ENCODE assay signal across 22 cellular contexts in genomic region chr11:74954199-74954598, GRCh38. TPM values are rescaled to one million over a fixed set of nuclear protein-coding genes. Genes with fewer than 3 reads are reported as not detected.
A peak's percentile ranks its signal among the peaks of the same experiment; 100 is the strongest.
DNase-seq lines count a peak whose midpoint lies in the region; ATAC-seq and TF ChIP-seq lines count a peak whose summit lies in the region.
"Had no signal": no experiment of that assay in that cellular context is flagged by ENCODE, and none has a peak within 500 bp of the region (broad histone marks: within the 10 kb centered on the region; RNA-seq: fewer than 3 reads in every experiment).

No MANE protein-coding gene starts in this region.

- no peak for ATAC-seq in stimulated activated naive CD8-positive, alpha-beta T cell treated with anti-CD3 and anti-CD28 coated beads, Interleukin-15, amount 100 ng/mL, for 72 hours
- no peak for ATAC-seq in left ventricle myocardium superior
- ATAC-seq: activated T-cell treated with anti-CD3 and anti-CD28 coated beads, Interleukin-2, amount 50 U/mL, for 4 hours; body of pancreas; naive thymus-derived CD4-positive, alpha-beta T cell had no signal

- peaks cover 78% of the 10 kb centered on the region for H3K36me3 ChIP-seq in OCI-LY1 (ENCODE audit: insufficient read depth, low read length)
- H3K36me3 ChIP-seq in mucosa of rectum (ENCODE audit: control insufficient read depth in 2 of 2, insufficient read depth in 2 of 2, low read length in 2 of 2) = peaks cover 6 to 10% of the 10 kb centered on the region in 2 donors

- H3K79me2 ChIP-seq in OCI-LY1 (ENCODE audit: insufficient read depth, low read length) = peaks cover 99% of the 10 kb centered on the region

- H3K4me1 ChIP-seq in OCI-LY1 (ENCODE audit: insufficient read depth, low read length, severe bottlenecking) (peaks cover 42% of the 10 kb centered on the region), mucosa of rectum (ENCODE audit: control insufficient read depth in 2 of 2, insufficient read depth in 2 of 2, low read length in 2 of 2) (peaks cover 7 to 22% of the 10 kb centered on the region in 2 donors)

- no peak overlapping the region for H2AFZ ChIP-seq in OCI-LY1 (ENCODE audit: low read length)
- H2AFZ ChIP-seq: GM23248 had no signal

- no peaks in the 10 kb centered on the region for H3K9me3 Mint-ChIP-seq in stimulated activated naive CD8-positive, alpha-beta T cell treated with anti-CD3 and anti-CD28 coated beads, Interleukin-15, Interleukin-2, amounts not matched to agents 100 ng/mL and 50 ng/mL, for 24 hours
- no peaks in the 10 kb centered on the region for H3K9me3 Mint-ChIP-seq in stimulated activated naive CD8-positive, alpha-beta T cell treated with anti-CD3 and anti-CD28 coated beads, Interleukin-15, amount 100 ng/mL, for 72 hours
- H3K9me3 Mint-ChIP-seq: activated naive CD4-positive, alpha-beta T cell treated with anti-CD3 and anti-CD28 coated beads for 36 hours; activated T-cell treated with anti-CD3 and anti-CD28 coated beads, Interleukin-2, amount 50 U/mL, for 4 hours; CD4-positive, alpha-beta memory T cell; dendritic cell treated with granulocyte-macrophage colony-stimulating factor and Interleukin-4, amounts not matched to agents 40 ng/mL and 50 ng/mL, for 4 days; endodermal cell had no signal

- H3K9me2 ChIP-seq in OCI-LY1 (ENCODE audit: low read depth, low read length) = no peaks in the 10 kb centered on the region

- no peaks in the 10 kb centered on the region for H3K9me3 ChIP-seq in OCI-LY1 (ENCODE audit: low read length)
- H3K9me3 ChIP-seq in mucosa of rectum (ENCODE audit: control insufficient read depth in 2 of 2, low read length in 2 of 2) = no peaks in the 10 kb centered on the region
- H3K9me3 ChIP-seq: body of pancreas had no signal

- H3K4me2 ChIP-seq in OCI-LY1 (ENCODE audit: low read length) = no peak overlapping the region

- peak overlapping the region; percentile 5 for H3K27ac ChIP-seq in OCI-LY1 (ENCODE audit: low read depth, low read length, poor library complexity, severe bottlenecking)
- peak overlapping the region; percentile 14 to 38 for H3K27ac ChIP-seq in mucosa of rectum (ENCODE audit: low read depth in 2 of 2, low read length in 2 of 2)
- H3K27ac ChIP-seq: body of pancreas, GM23248 had no signal

- no peaks in the 10 kb centered on the region for H3K27me3 Mint-ChIP-seq in stimulated activated naive CD8-positive, alpha-beta T cell treated with anti-CD3 and anti-CD28 coated beads, Interleukin-15, Interleukin-2, amounts not matched to agents 100 ng/mL and 50 ng/mL, for 24 hours
- no peaks in the 10 kb centered on the region for H3K27me3 Mint-ChIP-seq in stimulated activated naive CD8-positive, alpha-beta T cell treated with anti-CD3 and anti-CD28 coated beads, Interleukin-15, amount 100 ng/mL, for 72 hours
- H3K27me3 Mint-ChIP-seq: CD4-positive, alpha-beta memory T cell; dendritic cell treated with granulocyte-macrophage colony-stimulating factor and Interleukin-4, amounts not matched to agents 40 ng/mL and 50 ng/mL, for 4 days; naive thymus-derived CD4-positive, alpha-beta T cell had no signal

- H3K4me3 Mint-ChIP-seq in stimulated activated naive CD8-positive, alpha-beta T cell treated with anti-CD3 and anti-CD28 coated beads, Interleukin-15, Interleukin-2, amounts not matched to agents 100 ng/mL and 50 ng/mL, for 24 hours = no peak overlapping the region
- H3K4me3 Mint-ChIP-seq in stimulated activated naive CD8-positive, alpha-beta T cell treated with anti-CD3 and anti-CD28 coated beads, Interleukin-15, amount 100 ng/mL, for 72 hours = no peak overlapping the region
- H3K4me3 Mint-ChIP-seq: activated naive CD4-positive, alpha-beta T cell treated with anti-CD3 and anti-CD28 coated beads for 36 hours; activated T-cell treated with anti-CD3 and anti-CD28 coated beads, Interleukin-2, amount 50 U/mL, for 4 hours; dendritic cell treated with granulocyte-macrophage colony-stimulating factor and Interleukin-4, amounts not matched to agents 40 ng/mL and 50 ng/mL, for 4 days; endodermal cell had no signal

- DNase-seq in stimulated activated naive CD8-positive, alpha-beta T cell treated with anti-CD3 and anti-CD28 coated beads, Interleukin-15, amount 100 ng/mL, for 72 hours = no peak
- no peak for DNase-seq in left ventricle myocardium superior
- DNase-seq in NCI-H1694 (lab: John Stamatoyannopoulos, UW) = no peak
- DNase-seq in NCI-H146 treated with DMSO at 0.1 percent for 48 hours (lab: John Stamatoyannopoulos, UW; ENCODE audit: unreplicated experiment) = no peak
- no peak for DNase-seq in dermis blood vessel endothelial cell
- DNase-seq: activated naive CD4-positive, alpha-beta T cell treated with anti-CD3 and anti-CD28 coated beads for 36 hours; activated T-cell treated with anti-CD3 and anti-CD28 coated beads, Interleukin-2, amount 50 U/mL, for 4 hours; body of pancreas; CD4-positive, alpha-beta memory T cell; endodermal cell; GM23248; naive thymus-derived CD4-positive, alpha-beta T cell; NCI-H1092; NCI-H187; NCI-H82; OCI-M1; stimulated activated CD4-positive, alpha-beta T cell treated with anti-CD3 and anti-CD28 coated beads, Interleukin-15, amount 100 ng/mL, for 24 hours; stimulated activated naive CD4-positive, alpha-beta T cell had no signal

- peaks cover 54% of the 10 kb centered on the region for H3K36me3 Mint-ChIP-seq in stimulated activated naive CD8-positive, alpha-beta T cell treated with anti-CD3 and anti-CD28 coated beads, Interleukin-15, Interleukin-2, amounts not matched to agents 100 ng/mL and 50 ng/mL, for 24 hours (ENCODE audit: low read depth)

- intact Hi-C loops in left ventricle myocardium superior (cut with micrococcal nuclease) = no loop called here

- peaks cover 83% of the 10 kb centered on the region for H3K4me1 Mint-ChIP-seq in stimulated activated naive CD8-positive, alpha-beta T cell treated with anti-CD3 and anti-CD28 coated beads, Interleukin-15, Interleukin-2, amounts not matched to agents 100 ng/mL and 50 ng/mL, for 24 hours (ENCODE audit: low read depth)
- peaks cover 69% of the 10 kb centered on the region for H3K4me1 Mint-ChIP-seq in stimulated activated naive CD8-positive, alpha-beta T cell treated with anti-CD3 and anti-CD28 coated beads, Interleukin-15, amount 100 ng/mL, for 72 hours

- TF ChIP-seq CTCF in OCI-LY1 (IDR thresholded peaks at IDR 0.05; ENCODE audit: low read length) = no peak

- peak overlapping the region; percentile 46 for H3K27ac Mint-ChIP-seq in stimulated activated naive CD8-positive, alpha-beta T cell treated with anti-CD3 and anti-CD28 coated beads, Interleukin-15, Interleukin-2, amounts not matched to agents 100 ng/mL and 50 ng/mL, for 24 hours
- no peak overlapping the region for H3K27ac Mint-ChIP-seq in stimulated activated naive CD8-positive, alpha-beta T cell treated with anti-CD3 and anti-CD28 coated beads, Interleukin-15, amount 100 ng/mL, for 72 hours
- H3K27ac Mint-ChIP-seq: activated naive CD4-positive, alpha-beta T cell treated with anti-CD3 and anti-CD28 coated beads for 36 hours; dendritic cell treated with granulocyte-macrophage colony-stimulating factor and Interleukin-4, amounts not matched to agents 40 ng/mL and 50 ng/mL, for 4 days; endodermal cell; naive thymus-derived CD4-positive, alpha-beta T cell had no signal

- no peaks in the 10 kb centered on the region for H4K20me1 ChIP-seq in OCI-LY1 (ENCODE audit: insufficient read depth, low read length)

- no peak overlapping the region for H3K9ac ChIP-seq in OCI-LY1 (ENCODE audit: low read length)
- H3K9ac ChIP-seq in mucosa of rectum (ENCODE audit: low read depth in 1 of 2, low read length in 2 of 2) = no peak overlapping the region
- H3K9ac ChIP-seq: GM23248 had no signal

- no peaks in the 10 kb centered on the region for H3K27me3 ChIP-seq in OCI-LY1 (ENCODE audit: insufficient read depth, low read length)
- H3K27me3 ChIP-seq in mucosa of rectum (ENCODE audit: control insufficient read depth in 2 of 2, insufficient read depth in 2 of 2, low read length in 2 of 2) = no peaks in the 10 kb centered on the region
- H3K27me3 ChIP-seq: body of pancreas had no signal

- no peaks in the 10 kb centered on the region for H3F3A ChIP-seq in OCI-LY1 (ENCODE audit: insufficient read depth, low read length)

- H3K4me3 ChIP-seq in OCI-LY1 (ENCODE audit: low read depth, low read length, poor library complexity, severe bottlenecking) = no peak overlapping the region
- no peak overlapping the region for H3K4me3 ChIP-seq in mucosa of rectum (ENCODE audit: low read length in 2 of 2)
- H3K4me3 ChIP-seq: body of pancreas, GM23248 had no signal

RNA-seq across cellular contexts. Expression of gene SPCS2, which starts 5.1 kb away (rescaled TPM):
- 105 TPM for total RNA-seq in left ventricle myocardium superior
- total RNA-seq in dermis blood vessel endothelial cell = 18.6 and 20.4 TPM in 2 replicates

RNA-seq across cellular contexts. Expression of gene XRRA1, which starts 5.3 kb away (rescaled TPM):
- total RNA-seq in left ventricle myocardium superior (7.3 TPM), dermis blood vessel endothelial cell (8.2 and 16.8 TPM in 2 replicates)

RNA-seq across cellular contexts. Expression of gene NEU3, which starts 34.5 kb away (rescaled TPM):
- total RNA-seq in left ventricle myocardium superior = 4.9 TPM
- 7.0 and 8.3 TPM in 2 replicates for total RNA-seq in dermis blood vessel endothelial cell
